12 cellular contexts compared by ENCODE assay signal in the genomic region with DNA sequence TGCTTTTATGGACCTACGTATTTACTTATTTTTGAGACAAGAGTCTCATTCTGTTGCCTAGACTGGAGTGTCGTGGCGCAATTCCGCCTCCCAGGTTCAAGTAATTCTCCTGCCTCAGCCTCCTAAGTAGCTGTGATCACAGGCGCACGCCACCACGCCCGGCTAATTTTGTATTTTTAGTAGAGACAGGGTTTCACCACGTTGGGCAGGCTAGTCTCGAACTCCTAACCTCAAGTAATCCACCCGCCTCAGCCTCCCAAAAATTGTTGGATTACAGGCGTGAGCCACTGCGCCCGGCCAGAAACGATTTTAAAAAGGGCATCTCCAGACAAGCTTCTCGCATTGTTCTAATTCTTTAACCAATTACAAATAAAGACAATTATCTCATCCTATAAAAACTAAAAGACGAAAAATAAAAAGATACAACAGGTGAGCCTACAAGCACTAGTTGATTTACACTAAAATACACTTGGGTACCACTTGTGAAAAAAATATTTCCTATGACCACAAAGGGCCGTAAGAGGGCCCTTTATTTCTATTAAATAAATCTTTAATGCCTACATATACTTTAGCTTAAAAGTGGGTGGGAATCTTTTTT. TPM values are rescaled to one million over a fixed set of nuclear protein-coding genes. Genes with fewer than 3 reads are reported as not detected.
DNase-seq lines count a peak whose midpoint lies in the region; ATAC-seq, FAIRE-seq and TF ChIP-seq lines count a peak whose summit lies in the region.
"Had no signal": no experiment of that assay in that cellular context is flagged by ENCODE, and none has a peak within 500 bp of the region (broad histone marks: within the 10 kb centered on the region; RNA-seq: fewer than 3 reads in every experiment).

No MANE protein-coding gene starts in this region.

- no peak for ATAC-seq in DND-41 (ENCODE audit: insufficient read depth, low read depth)
- no peak for ATAC-seq in effector memory CD8-positive, alpha-beta T cell (replicated peaks)
- no peak for ATAC-seq in left lobe of liver

- peak overlapping the region; percentile 99 for H3K4me3 Mint-ChIP-seq in effector memory CD8-positive, alpha-beta T cell
- peak overlapping the region; percentile 97 for H3K4me3 Mint-ChIP-seq in nephron progenitor cell

- no peaks in the 10 kb centered on the region for H3K27me3 Mint-ChIP-seq in effector memory CD8-positive, alpha-beta T cell
- H3K27me3 Mint-ChIP-seq in nephron progenitor cell (ENCODE audit: low read depth, poor library complexity): peaks cover 3% of the 10 kb centered on the region

- H3K9me2 ChIP-seq in MM.1S (replicated peaks; ENCODE audit: insufficient read depth, low read length): no peaks in the 10 kb centered on the region

- H3K9me3 ChIP-seq in DND-41 (ENCODE audit: insufficient read depth, low read length, severe bottlenecking): no peaks in the 10 kb centered on the region
- no peaks in the 10 kb centered on the region for H3K9me3 ChIP-seq in MM.1S (replicated peaks; ENCODE audit: insufficient read depth, low read length)

- H3F3A ChIP-seq in MM.1S (ENCODE audit: insufficient read depth, low read length): peaks cover 9% of the 10 kb centered on the region

- peaks cover 64% of the 10 kb centered on the region for H3K4me1 ChIP-seq in DND-41 (ENCODE audit: insufficient read depth, low read length)
- peaks cover 29% of the 10 kb centered on the region for H3K4me1 ChIP-seq in MM.1S (ENCODE audit: low read length)

- H3K36me3 Mint-ChIP-seq in effector memory CD8-positive, alpha-beta T cell (ENCODE audit: insufficient read depth): peaks cover 63% of the 10 kb centered on the region
- peaks cover 58% of the 10 kb centered on the region for H3K36me3 Mint-ChIP-seq in nephron progenitor cell (ENCODE audit: low read depth)

- FAIRE-seq in RCC 7860 (lab: Jason Lieb, UNC): no peak

- H2AFZ ChIP-seq in DND-41 (ENCODE audit: low read depth, low read length): no peak overlapping the region
- H2AFZ ChIP-seq in MM.1S (ENCODE audit: low read length): no peak overlapping the region
- H2AFZ ChIP-seq: parathyroid adenoma had no signal

- peak overlapping the region; percentile 64 for H3K4me2 ChIP-seq in DND-41 (ENCODE audit: insufficient read depth, low read length)
- peak overlapping the region; percentile 58; the same call in 1 of the 2 replicates for H3K4me2 ChIP-seq in MM.1S (ENCODE audit: low read depth, low read length)

- DNase-seq in DND-41 (no peak), MM.1S (no peak), nephron progenitor cell (no peak), posterior cingulate gyrus (no peak), left lobe of liver (ENCODE audit: low spot score) (no peak), RCC 7860 (ENCODE audit: low spot score) (no peak)
- DNase-seq in effector memory CD8-positive, alpha-beta T cell: no peak
- DNase-seq in effector CD8-positive, alpha-beta T cell (lab: John Stamatoyannopoulos, UW): no peak
- DNase-seq: NCI-H187 treated with DMSO at 0.1 percent for 48 hours; stimulated activated naive CD4-positive, alpha-beta T cell treated with Interleukin-2 at 50 U/mL for 16 hours had no signal

- H3K79me2 ChIP-seq in DND-41 (ENCODE audit: insufficient read depth, low read length) (peaks cover 79% of the 10 kb centered on the region), MM.1S (ENCODE audit: low read length) (peaks cover 75% of the 10 kb centered on the region)

- peaks cover 66% of the 10 kb centered on the region for H4K20me1 ChIP-seq in DND-41 (ENCODE audit: insufficient read depth, low read length)
- peaks cover 67% of the 10 kb centered on the region for H4K20me1 ChIP-seq in MM.1S (ENCODE audit: insufficient read depth, low read length)

- H3K36me3 ChIP-seq in DND-41 (ENCODE audit: insufficient read depth, low read length) (peaks cover 25% of the 10 kb centered on the region; the same call in 1 of the 2 replicates), MM.1S (replicated peaks; ENCODE audit: insufficient read depth, low read length) (no peaks in the 10 kb centered on the region; the same call in 1 of the 2 replicates)

- no peaks in the 10 kb centered on the region for H3K27me3 ChIP-seq in DND-41 (ENCODE audit: insufficient read depth, low read length, poor library complexity)
- H3K27me3 ChIP-seq in MM.1S (replicated peaks; ENCODE audit: insufficient read depth, low read length): no peaks in the 10 kb centered on the region

- TF ChIP-seq CTCF in DND-41 (IDR thresholded peaks at IDR 0.05; ENCODE audit: borderline replicate concordance, extremely low read depth, low read length, poor library complexity, severe bottlenecking) (no peak), MM.1S (IDR thresholded peaks at IDR 0.05; ENCODE audit: low read length) (no peak), nephron progenitor cell (IDR thresholded peaks at IDR 0.05) (no peak)

- peaks cover 53 to 65% of the 10 kb centered on the region in 2 donors for H3K4me1 Mint-ChIP-seq in effector memory CD8-positive, alpha-beta T cell (ENCODE audit: low read depth in 2 of 2)
- H3K4me1 Mint-ChIP-seq in nephron progenitor cell: peaks cover 40% of the 10 kb centered on the region

- no peak overlapping the region for H3K27ac ChIP-seq in DND-41 (ENCODE audit: low read length)
- no peak overlapping the region for H3K27ac ChIP-seq in MM.1S (ENCODE audit: low read length)
- H3K27ac ChIP-seq: VCaP had no signal

- intact Hi-C loops in posterior cingulate gyrus (cut with DNase I): no loop called here

- H3K4me3 ChIP-seq in DND-41 (ENCODE audit: low read depth in 1 of 2, low read length in 2 of 2) (peak overlapping the region; percentile 78 to 98; a peak in 3 of 4 replicates), MM.1S (ENCODE audit: low read length) (0 out of 2 replicates have a peak overlapping the region, but pooled peaks have one; percentile 96)

- H3K9ac ChIP-seq in DND-41 (ENCODE audit: low read depth, low read length) (peak overlapping the region; percentile 98), MM.1S (ENCODE audit: low read length) (no peak overlapping the region)
- H3K9ac ChIP-seq: parathyroid adenoma had no signal

- peak overlapping the region; percentile 99 to 100 for H3K27ac Mint-ChIP-seq in effector memory CD8-positive, alpha-beta T cell
- peak overlapping the region; percentile 57 for H3K27ac Mint-ChIP-seq in nephron progenitor cell

- H3K9me3 Mint-ChIP-seq in effector memory CD8-positive, alpha-beta T cell: no peaks in the 10 kb centered on the region
- H3K9me3 Mint-ChIP-seq in nephron progenitor cell: peaks cover 26% of the 10 kb centered on the region

RNA-seq across cellular contexts. Expression of a gene that starts 2.4 kb away (rescaled TPM):
- total RNA-seq in left lobe of liver: 28.4 TPM

RNA-seq across cellular contexts. Expression of a gene that starts 59.1 kb away (rescaled TPM):
- total RNA-seq in left lobe of liver: 0.78 TPM
